Comparison of ENCODE assay signal across 8 cellular contexts in genomic region chr10:100519321-100520051, GRCh38.
DNase-seq lines count a peak whose midpoint lies in the region; ATAC-seq and TF ChIP-seq lines count a peak whose summit lies in the region.

TSS of gene SEC31B (minus strand) at chr10:100519861. CDS start at chr10:100516952, 2,909 bp downstream.

- TF ChIP-seq CTCF in HFF-Myc (IDR thresholded peaks at IDR 0.05; ENCODE audit: low read depth, low read length, missing control alignments), result no peak
- TF ChIP-seq CTCF in retinal pigment epithelial cell (conservative IDR thresholded peaks at IDR 0.05; ENCODE audit: low read depth, low read length), result peak; percentile 15

- H3K4me3 ChIP-seq in HFF-Myc (replicated peaks; ENCODE audit: low read depth, low read length) (peak within 1 kb of the TSS; percentile 38), retinal pigment epithelial cell (ENCODE audit: low read length) (peak within 1 kb of the TSS; percentile 47)

- DNase-seq in HFF-Myc (ENCODE audit: extremely low read depth, low read depth), result no peak
- peak in 44 of 56 donors; percentile 5 to 64 (median 31) for DNase-seq in amygdala (lab: John Stamatoyannopoulos, UW)
- DNase-seq in hypothalamus (lab: John Stamatoyannopoulos, UW), result peak in 46 of 51 donors; percentile 5 to 69 (median 40)
- DNase-seq in retinal pigment epithelial cell (ENCODE audit: low read depth), result no peak
- no peak for DNase-seq in NCI-H1694 (lab: John Stamatoyannopoulos, UW)
- DNase-seq in SKM-1 treated with dmso at 0.1 percent for 144 hours (lab: John Stamatoyannopoulos, UW; ENCODE audit: unreplicated experiment), result no peak
- DNase-seq in stimulated activated CD4-positive, alpha-beta T cell treated with anti-CD3 and anti-CD28 coated beads, Interleukin-2, amount 100 ng/mL, for 48 hours, result no peak

- ATAC-seq in HG03378 (IDR thresholded peaks at IDR 0.05; ENCODE audit: unreplicated experiment), result no peak

Comparison
In these comparisons a context has a peak if more than half of its experiments do, and no peak if none do; other contexts are left out.
1. DNase-seq: peak in amygdala (44 of 56) and hypothalamus (46 of 51); none in HFF-Myc (single experiment), retinal pigment epithelial cell (single experiment), NCI-H1694 (single experiment), SKM-1 treated with dmso at 0.1 percent for 144 hours (single experiment) and stimulated activated CD4-positive, alpha-beta T cell treated with anti-CD3 and anti-CD28 coated beads, Interleukin-2, amount 100 ng/mL, for 48 hours (0 of 2).